ENCODE assay signal across 1 cellular context in the genomic region with DNA sequence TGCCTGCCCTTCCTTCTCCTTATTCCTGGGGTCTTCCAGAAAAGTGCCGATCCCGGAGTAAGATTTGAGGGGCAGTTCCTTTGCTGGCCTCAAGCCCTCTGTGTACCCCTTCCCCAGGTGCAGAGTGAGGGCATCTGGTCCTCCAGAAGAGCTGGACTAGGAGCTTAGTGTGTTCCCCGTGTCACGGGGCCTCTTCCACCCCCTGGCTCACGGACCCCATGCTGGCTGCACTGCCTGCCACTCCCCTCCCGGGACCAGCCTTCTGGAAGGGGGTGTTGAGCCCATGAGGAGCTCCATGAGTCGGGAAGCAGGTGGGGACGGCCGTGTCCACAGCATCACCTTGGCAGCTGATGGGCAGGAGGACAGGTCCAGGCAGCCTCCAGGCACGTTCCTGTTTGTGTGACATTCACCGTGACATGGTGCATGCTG.
TF ChIP-seq lines count a peak whose summit lies in the region.

No MANE protein-coding gene starts in this region.

TF ChIP-seq in HepG2, 621 proteins besides CTCF, POLR2A, EP300 and RAD21:
- TF ChIP-seq, protein P1, sequence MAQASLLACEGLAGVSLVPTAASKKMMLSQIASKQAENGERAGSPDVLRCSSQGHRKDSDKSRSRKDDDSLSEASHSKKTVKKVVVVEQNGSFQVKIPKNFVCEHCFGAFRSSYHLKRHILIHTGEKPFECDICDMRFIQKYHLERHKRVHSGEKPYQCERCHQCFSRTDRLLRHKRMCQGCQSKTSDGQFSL (CRISPR knock-in tag; IDR thresholded peaks at IDR 0.05), result no peak
- TF ChIP-seq MEF2D (CRISPR knock-in tag; IDR thresholded peaks at IDR 0.05) (no peak), ZNF891 (CRISPR knock-in tag; IDR thresholded peaks at IDR 0.05) (no peak), SALL1 (CRISPR knock-in tag; IDR thresholded peaks at IDR 0.05) (no peak), ZNF562 (CRISPR knock-in tag; IDR thresholded peaks at IDR 0.05; ENCODE audit: borderline replicate concordance) (no peak), GPN1 (CRISPR knock-in tag; IDR thresholded peaks at IDR 0.05; ENCODE audit: borderline replicate concordance) (no peak), MIER3 (CRISPR knock-in tag; IDR thresholded peaks at IDR 0.05; ENCODE audit: borderline replicate concordance) (no peak), NFYB (CRISPR knock-in tag; IDR thresholded peaks at IDR 0.05) (no peak), ZNF644 (CRISPR knock-in tag; IDR thresholded peaks at IDR 0.05; ENCODE audit: low read depth) (no peak), ZNF577 (CRISPR knock-in tag; IDR thresholded peaks at IDR 0.05; ENCODE audit: borderline replicate concordance, low read depth) (no peak), SP1 (IDR thresholded peaks at IDR 0.05) (no peak), SP1 (CRISPR knock-in tag; IDR thresholded peaks at IDR 0.05) (no peak), SMARCC2 (IDR thresholded peaks at IDR 0.05) (no peak)
- TF ChIP-seq, protein P2, sequence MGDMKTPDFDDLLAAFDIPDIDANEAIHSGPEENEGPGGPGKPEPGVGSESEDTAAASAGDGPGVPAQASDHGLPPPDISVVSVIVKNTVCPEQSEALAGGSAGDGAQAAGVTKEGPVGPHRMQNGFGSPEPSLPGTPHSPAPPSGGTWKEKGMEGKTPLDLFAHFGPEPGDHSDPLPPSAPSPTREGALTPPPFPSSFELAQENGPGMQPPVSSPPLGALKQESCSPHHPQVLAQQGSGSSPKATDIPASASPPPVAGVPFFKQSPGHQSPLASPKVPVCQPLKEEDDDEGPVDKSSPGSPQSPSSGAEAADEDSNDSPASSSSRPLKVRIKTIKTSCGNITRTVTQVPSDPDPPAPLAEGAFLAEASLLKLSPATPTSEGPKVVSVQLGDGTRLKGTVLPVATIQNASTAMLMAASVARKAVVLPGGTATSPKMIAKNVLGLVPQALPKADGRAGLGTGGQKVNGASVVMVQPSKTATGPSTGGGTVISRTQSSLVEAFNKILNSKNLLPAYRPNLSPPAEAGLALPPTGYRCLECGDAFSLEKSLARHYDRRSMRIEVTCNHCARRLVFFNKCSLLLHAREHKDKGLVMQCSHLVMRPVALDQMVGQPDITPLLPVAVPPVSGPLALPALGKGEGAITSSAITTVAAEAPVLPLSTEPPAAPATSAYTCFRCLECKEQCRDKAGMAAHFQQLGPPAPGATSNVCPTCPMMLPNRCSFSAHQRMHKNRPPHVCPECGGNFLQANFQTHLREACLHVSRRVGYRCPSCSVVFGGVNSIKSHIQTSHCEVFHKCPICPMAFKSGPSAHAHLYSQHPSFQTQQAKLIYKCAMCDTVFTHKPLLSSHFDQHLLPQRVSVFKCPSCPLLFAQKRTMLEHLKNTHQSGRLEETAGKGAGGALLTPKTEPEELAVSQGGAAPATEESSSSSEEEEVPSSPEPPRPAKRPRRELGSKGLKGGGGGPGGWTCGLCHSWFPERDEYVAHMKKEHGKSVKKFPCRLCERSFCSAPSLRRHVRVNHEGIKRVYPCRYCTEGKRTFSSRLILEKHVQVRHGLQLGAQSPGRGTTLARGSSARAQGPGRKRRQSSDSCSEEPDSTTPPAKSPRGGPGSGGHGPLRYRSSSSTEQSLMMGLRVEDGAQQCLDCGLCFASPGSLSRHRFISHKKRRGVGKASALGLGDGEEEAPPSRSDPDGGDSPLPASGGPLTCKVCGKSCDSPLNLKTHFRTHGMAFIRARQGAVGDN (CRISPR knock-in tag; IDR thresholded peaks at IDR 0.05), result no peak
TF ChIP-seq in HepG2: peak in this region for 0.
